10 cellular contexts compared by ENCODE assay signal in genomic region chr5:14463629-14464028, GRCh38.
DNase-seq lines count a peak whose midpoint lies in the region; ATAC-seq and TF ChIP-seq lines count a peak whose summit lies in the region.
"Had no signal": no experiment of that assay in that cellular context is flagged by ENCODE, and none has a peak within 500 bp of the region (broad histone marks: within the 10 kb centered on the region; RNA-seq: fewer than 3 reads in every experiment).

No MANE protein-coding gene starts in this region.

- no peaks in the 10 kb centered on the region for H3K9me3 ChIP-seq in transverse colon

- ATAC-seq in HG03565 (IDR thresholded peaks at IDR 0.05; ENCODE audit: unreplicated experiment): no peak

- peaks cover 0 to 23% (median 8%) of the 10 kb centered on the region in 4 donors for H3K36me3 ChIP-seq in transverse colon

- DNase-seq in NCI-H2081 (lab: John Stamatoyannopoulos, UW) (peak; percentile 14 to 73), NCI-H2081 treated with DMSO at 0.1 percent for 48 hours (lab: John Stamatoyannopoulos, UW) (no peak), RPMI7951 (ENCODE audit: low read depth) (peak; percentile 42), foreskin fibroblast (peak; percentile 79 to 87), transverse colon (peak; percentile 58), C1 segment of cervical spinal cord (lab: John Stamatoyannopoulos, UW) (no peak), NCI-H345 treated with DMSO at 0.1 percent for 48 hours (lab: John Stamatoyannopoulos, UW; ENCODE audit: unreplicated experiment) (no peak)
- DNase-seq: activated CD4-positive, alpha-beta T cell treated with anti-CD3 and anti-CD28 coated beads for 1 hour; naive B cell had no signal

- TF ChIP-seq POLR2A in transverse colon (IDR thresholded peaks at IDR 0.05): no peak

- H3K4me3 ChIP-seq in foreskin fibroblast (ENCODE audit: low read depth in 1 of 2, low read length in 2 of 2): no peak overlapping the region
- no peak overlapping the region for H3K4me3 ChIP-seq in transverse colon

- H3K27ac ChIP-seq in transverse colon: peak overlapping the region; percentile 63 to 85 (median 72)

- TF ChIP-seq CTCF in foreskin fibroblast (IDR thresholded peaks at IDR 0.05; ENCODE audit: low read depth, low read length) (no peak), transverse colon (IDR thresholded peaks at IDR 0.05) (no peak)

- TF ChIP-seq EP300 in transverse colon (IDR thresholded peaks at IDR 0.05; ENCODE audit: low read depth): no peak

- H3K27me3 ChIP-seq in transverse colon: no peaks in the 10 kb centered on the region

- intact Hi-C loops in transverse colon (cut with DNase I; ENCODE audit: low total_unique reads): no loop called here

- in situ Hi-C loops in transverse colon (cut with MboI; ENCODE audit: low pct_ligation_motif_present in 1 of 4, low pct_unique_long_range_greater_than_20kb in 1 of 4, low sequenced_read_pairs in 3 of 4): no loop called here

- H3K4me1 ChIP-seq in transverse colon: peaks cover 8 to 29% (median 18%) of the 10 kb centered on the region in 4 donors

- WGBS in transverse colon (ENCODE audit: low coverage in 1 of 2), 2 donors: 44% methylated on average over 3 of the region's 3 CpGs; no CpG with 5 or more reads in 1 of the 2 donors

Comparison
In these comparisons a context has a peak if more than half of its experiments do, and no peak if none do; other contexts are left out.
1. DNase-seq: peak in NCI-H2081 (2 of 2), RPMI7951 (single experiment), foreskin fibroblast (2 of 2) and transverse colon (single experiment); none in NCI-H2081 treated with DMSO at 0.1 percent for 48 hours (single experiment), C1 segment of cervical spinal cord (0 of 14) and NCI-H345 treated with DMSO at 0.1 percent for 48 hours (single experiment).